Comparison of ENCODE assay signal across 33 cellular contexts in genomic region chr5:98798371-98798770, GRCh38.
"Had no signal": no experiment of that assay in that cellular context is flagged by ENCODE, and none has a peak within 500 bp of the region (broad histone marks: within the 10 kb centered on the region; RNA-seq: fewer than 3 reads in every experiment).

No MANE protein-coding gene starts in this region.

- H3K4me1 ChIP-seq: adrenal gland had no signal

- H3K27ac ChIP-seq: adrenal gland, esophagus muscularis mucosa, gastroesophageal sphincter, heart right ventricle, WERI-Rb-1 had no signal

- H3K4me3 Mint-ChIP-seq: activated B cell treated with CpG ODN at 0.5 μM for 24 hours; activated CD8-positive, alpha-beta T cell treated with anti-CD3 and anti-CD28 coated beads for 36 hours; activated naive CD4-positive, alpha-beta T cell treated with anti-CD3 and anti-CD28 coated beads for 36 hours; activated naive CD4-positive, alpha-beta T cell treated with anti-CD3 and anti-CD28 coated beads, Interleukin-2, amount 50 U/mL, for 24 hours; activated naive CD8-positive, alpha-beta T cell treated with anti-CD3 and anti-CD28 coated beads for 36 hours; activated naive CD8-positive, alpha-beta T cell treated with anti-CD3 and anti-CD28 coated beads, Interleukin-2, amount 50 U/mL, for 24 hours; activated T-cell treated with anti-CD3 and anti-CD28 coated beads, Interleukin-2, amount 50 U/mL, for 4 hours; activated T-helper 17 cell treated with anti-CD3 and anti-CD28 coated beads, Interleukin-2, amount 50 U/mL, for 72 hours; effector memory CD8-positive, alpha-beta T cell; T-helper 17 cell; T-helper 2 cell treated with Interferon-gamma antibody and Interleukin-4, amounts not matched to agents 5 μg/mL and 100 μg/mL, for 36 hours had no signal

- H3K9me3 ChIP-seq: adrenal gland, esophagus muscularis mucosa, gastroesophageal sphincter, heart right ventricle had no signal

- H3K27me3 ChIP-seq: adrenal gland, esophagus muscularis mucosa, gastroesophageal sphincter, heart right ventricle had no signal

- ATAC-seq: activated CD4-positive, CD25-positive, alpha-beta regulatory T cell treated with anti-CD3 and anti-CD28 coated beads, Interleukin-2, amount 50 U/mL, for 24 hours; activated CD8-positive, alpha-beta T cell treated with anti-CD3 and anti-CD28 coated beads for 36 hours; activated naive CD8-positive, alpha-beta T cell treated with anti-CD3 and anti-CD28 coated beads, Interleukin-2, amount 50 U/mL, for 24 hours; activated T-cell treated with anti-CD3 and anti-CD28 coated beads, Interleukin-2, amount 50 U/mL, for 4 hours; activated T-helper 17 cell treated with anti-CD3 and anti-CD28 coated beads, Interleukin-2, amount 50 U/mL, for 72 hours; effector memory CD8-positive, alpha-beta T cell; gastroesophageal sphincter; heart right ventricle; T-helper 17 cell had no signal

- H3K27ac Mint-ChIP-seq: activated B cell treated with CpG ODN at 0.5 μM for 24 hours; activated CD8-positive, alpha-beta T cell treated with anti-CD3 and anti-CD28 coated beads for 36 hours; activated naive CD4-positive, alpha-beta T cell treated with anti-CD3 and anti-CD28 coated beads for 36 hours; activated naive CD4-positive, alpha-beta T cell treated with anti-CD3 and anti-CD28 coated beads, Interleukin-2, amount 50 U/mL, for 24 hours; activated naive CD8-positive, alpha-beta T cell treated with anti-CD3 and anti-CD28 coated beads for 36 hours; activated naive CD8-positive, alpha-beta T cell treated with anti-CD3 and anti-CD28 coated beads, Interleukin-2, amount 50 U/mL, for 24 hours; activated T-helper 17 cell treated with anti-CD3 and anti-CD28 coated beads, Interleukin-2, amount 50 U/mL, for 72 hours; effector memory CD8-positive, alpha-beta T cell; T-helper 2 cell treated with Interferon-gamma antibody and Interleukin-4, amounts not matched to agents 5 μg/mL and 100 μg/mL, for 36 hours had no signal

- H3K27me3 Mint-ChIP-seq: activated B cell treated with CpG ODN at 0.5 μM for 24 hours; activated naive CD4-positive, alpha-beta T cell treated with anti-CD3 and anti-CD28 coated beads, Interleukin-2, amount 50 U/mL, for 24 hours; activated naive CD8-positive, alpha-beta T cell treated with anti-CD3 and anti-CD28 coated beads for 36 hours; activated naive CD8-positive, alpha-beta T cell treated with anti-CD3 and anti-CD28 coated beads, Interleukin-2, amount 50 U/mL, for 24 hours; activated T-helper 17 cell treated with anti-CD3 and anti-CD28 coated beads, Interleukin-2, amount 50 U/mL, for 72 hours; T-helper 17 cell had no signal

- FAIRE-seq: colon had no signal

- H3K36me3 Mint-ChIP-seq: activated naive CD8-positive, alpha-beta T cell treated with anti-CD3 and anti-CD28 coated beads for 36 hours had no signal

- DNase-seq: activated B cell treated with CpG ODN at 0.5 μM for 24 hours; activated CD4-positive, alpha-beta T cell treated with anti-CD3 and anti-CD28 coated beads for 48 hours; activated CD4-positive, alpha-beta T cell treated with anti-CD3 and anti-CD28 coated beads, Interleukin-2, amount 50 U/mL, for 1 hour; activated CD4-positive, alpha-beta T cell treated with anti-CD3 and anti-CD28 coated beads, Interleukin-2, amount 50 U/mL, for 48 hours; activated CD8-positive, alpha-beta memory T cell treated with anti-CD3 and anti-CD28 coated beads for 24 hours; activated CD8-positive, alpha-beta T cell treated with anti-CD3 and anti-CD28 coated beads for 36 hours; activated effector memory CD4-positive, alpha-beta T cell treated with Interleukin-2 at 50 U/mL for 16 hours; activated naive CD4-positive, alpha-beta T cell treated with anti-CD3 and anti-CD28 coated beads for 36 hours; activated naive CD8-positive, alpha-beta T cell treated with anti-CD3 and anti-CD28 coated beads for 36 hours; activated naive CD8-positive, alpha-beta T cell treated with anti-CD3 and anti-CD28 coated beads, Interleukin-2, amount 50 U/mL, for 24 hours; activated T-cell treated with anti-CD3 and anti-CD28 coated beads, Interleukin-2, amount 50 U/mL, for 4 hours; adrenal gland; amygdala; aorta; caudate nucleus; cortex of kidney; dermis blood vessel endothelial cell; effector CD4-positive, alpha-beta T cell; effector memory CD8-positive, alpha-beta T cell; erythroblast; foreskin melanocyte; heart right ventricle; T-helper 1 cell; T-helper 17 cell; T1000; WERI-Rb-1 had no signal

- H3K9me3 Mint-ChIP-seq: activated B cell treated with CpG ODN at 0.5 μM for 24 hours; activated CD8-positive, alpha-beta T cell treated with anti-CD3 and anti-CD28 coated beads for 36 hours; activated naive CD4-positive, alpha-beta T cell treated with anti-CD3 and anti-CD28 coated beads for 36 hours; activated naive CD4-positive, alpha-beta T cell treated with anti-CD3 and anti-CD28 coated beads, Interleukin-2, amount 50 U/mL, for 24 hours; activated naive CD8-positive, alpha-beta T cell treated with anti-CD3 and anti-CD28 coated beads for 36 hours; activated naive CD8-positive, alpha-beta T cell treated with anti-CD3 and anti-CD28 coated beads, Interleukin-2, amount 50 U/mL, for 24 hours; activated T-cell treated with anti-CD3 and anti-CD28 coated beads, Interleukin-2, amount 50 U/mL, for 4 hours; activated T-helper 17 cell treated with anti-CD3 and anti-CD28 coated beads, Interleukin-2, amount 50 U/mL, for 72 hours; effector memory CD8-positive, alpha-beta T cell; T-helper 2 cell treated with Interferon-gamma antibody and Interleukin-4, amounts not matched to agents 5 μg/mL and 100 μg/mL, for 36 hours had no signal

- H3K4me3 ChIP-seq: adrenal gland, esophagus muscularis mucosa, gastroesophageal sphincter, heart right ventricle had no signal
